ENCODE assay signal across 11 cellular contexts in genomic region chr17:78408476-78409020, GRCh38. TPM values are rescaled to one million over a fixed set of nuclear protein-coding genes. Genes with fewer than 3 reads are reported as not detected.
DNase-seq lines count a peak whose midpoint lies in the region; ATAC-seq, FAIRE-seq and TF ChIP-seq lines count a peak whose summit lies in the region.
"Had no signal": no experiment of that assay in that cellular context is flagged by ENCODE, and none has a peak within 500 bp of the region (broad histone marks: within the 10 kb centered on the region; RNA-seq: fewer than 3 reads in every experiment).

No MANE protein-coding gene starts in this region.

- no peak for FAIRE-seq in keratinocyte (lab: Jason Lieb, UNC)
- FAIRE-seq: RCC 7860 had no signal

- H3K36me3 ChIP-seq in keratinocyte (ENCODE audit: control insufficient read depth in 2 of 2, extremely low read depth in 1 of 2, insufficient read depth in 2 of 2, low read length in 2 of 2) (peaks cover 13 to 18% of the 10 kb centered on the region in 2 experiments), tibial nerve (peaks cover 0 to 54% (median 0%) of the 10 kb centered on the region in 3 donors)

- TF ChIP-seq CTCF in VCaP (conservative IDR thresholded peaks at IDR 0.05), result no peak
- no peak for TF ChIP-seq CTCF in keratinocyte (optimal IDR thresholded peaks at IDR 0.05 in 1 of 3, IDR thresholded peaks at IDR 0.05 in 1 of 3, conservative IDR thresholded peaks at IDR 0.05 in 1 of 3; ENCODE audit: extremely low read depth in 1 of 3, insufficient read depth in 2 of 3, low read length in 3 of 3)
- TF ChIP-seq CTCF in tibial nerve (IDR thresholded peaks at IDR 0.05), result no peak

- H2AFZ ChIP-seq in keratinocyte (ENCODE audit: control insufficient read depth, low read length), result no peak overlapping the region

- no peaks in the 10 kb centered on the region for H3K9me3 Mint-ChIP-seq in activated naive CD4-positive, alpha-beta T cell treated with anti-CD3 and anti-CD28 coated beads for 36 hours
- H3K9me3 Mint-ChIP-seq in stimulated activated effector memory CD8-positive, alpha-beta T cell treated with anti-CD3 and anti-CD28 coated beads, Interleukin-12 subunit alpha, Interleukin-12 subunit beta, amount 100 ng/mL, for 72 hours, result no peaks in the 10 kb centered on the region

- intact Hi-C loops in activated naive CD4-positive, alpha-beta T cell treated with anti-CD3 and anti-CD28 coated beads for 36 hours (cut with micrococcal nuclease), result no loop called here

- H3K4me1 ChIP-seq in keratinocyte (ENCODE audit: control insufficient read depth, extremely low read depth, insufficient read depth, low read length) (peaks cover 34% of the 10 kb centered on the region), tibial nerve (peaks cover 0 to 53% (median 18%) of the 10 kb centered on the region in 4 donors)

- no peak for TF ChIP-seq EP300 in tibial nerve (IDR thresholded peaks at IDR 0.05)

- H3K79me2 ChIP-seq in keratinocyte (ENCODE audit: control insufficient read depth, insufficient read depth, low read length), result peaks cover 42% of the 10 kb centered on the region

- H3K27me3 Mint-ChIP-seq in activated naive CD4-positive, alpha-beta T cell treated with anti-CD3 and anti-CD28 coated beads for 36 hours (ENCODE audit: low read depth), result no peaks in the 10 kb centered on the region

- no peak for ATAC-seq in stimulated activated effector memory CD8-positive, alpha-beta T cell treated with anti-CD3 and anti-CD28 coated beads, Interleukin-12 subunit alpha, Interleukin-12 subunit beta, amount 100 ng/mL, for 72 hours
- ATAC-seq in GM18867 (IDR thresholded peaks at IDR 0.05; ENCODE audit: unreplicated experiment), result no peak

- peak overlapping the region; percentile 73 for H3K4me2 ChIP-seq in keratinocyte (ENCODE audit: control insufficient read depth, extremely low read depth, insufficient read depth, low read depth, low read length)
- H3K4me2 ChIP-seq: smooth muscle cell had no signal

- dilution Hi-C loops in keratinocyte (cut with MboI; ENCODE audit: extremely low pct_ligation_motif_present, low sequenced_read_pairs), result no loop called here

- H3K4me3 ChIP-seq in keratinocyte (ENCODE audit: control insufficient read depth in 2 of 3, extremely low read depth in 1 of 3, insufficient read depth in 2 of 3, low read depth in 1 of 3, low read length in 3 of 3) (no peak overlapping the region), tibial nerve (no peak overlapping the region)
- H3K4me3 ChIP-seq: esophagus muscularis mucosa, smooth muscle cell had no signal

- H3K4me1 Mint-ChIP-seq in activated naive CD4-positive, alpha-beta T cell treated with anti-CD3 and anti-CD28 coated beads for 36 hours (ENCODE audit: low read depth), result peaks cover 71% of the 10 kb centered on the region
- peaks cover 71% of the 10 kb centered on the region for H3K4me1 Mint-ChIP-seq in stimulated activated effector memory CD8-positive, alpha-beta T cell treated with anti-CD3 and anti-CD28 coated beads, Interleukin-12 subunit alpha, Interleukin-12 subunit beta, amount 100 ng/mL, for 72 hours

- H3K27ac Mint-ChIP-seq in activated naive CD4-positive, alpha-beta T cell treated with anti-CD3 and anti-CD28 coated beads for 36 hours, result peak overlapping the region; percentile 77
- peak overlapping the region; percentile 84 for H3K27ac Mint-ChIP-seq in stimulated activated effector memory CD8-positive, alpha-beta T cell treated with anti-CD3 and anti-CD28 coated beads, Interleukin-12 subunit alpha, Interleukin-12 subunit beta, amount 100 ng/mL, for 72 hours

- H3K9me1 ChIP-seq in keratinocyte (ENCODE audit: control insufficient read depth, extremely low read depth, insufficient read depth, low read length), result peaks cover 19% of the 10 kb centered on the region

- H4K20me1 ChIP-seq in keratinocyte (ENCODE audit: control insufficient read depth, extremely low read depth, insufficient read depth, low read length), result peaks cover 21% of the 10 kb centered on the region

- WGBS in tibial nerve, 2 donors, result 90 to 91% methylated on average over 21 of the region's 21 CpGs

- TF ChIP-seq POLR2A in tibial nerve (IDR thresholded peaks at IDR 0.05), result no peak

- H3K4me3 Mint-ChIP-seq in activated naive CD4-positive, alpha-beta T cell treated with anti-CD3 and anti-CD28 coated beads for 36 hours, result no peak overlapping the region
- no peak overlapping the region for H3K4me3 Mint-ChIP-seq in stimulated activated effector memory CD8-positive, alpha-beta T cell treated with anti-CD3 and anti-CD28 coated beads, Interleukin-12 subunit alpha, Interleukin-12 subunit beta, amount 100 ng/mL, for 72 hours

- H3K9me3 ChIP-seq in keratinocyte (ENCODE audit: control insufficient read depth, low read depth, low read length), result no peaks in the 10 kb centered on the region
- no peaks in the 10 kb centered on the region for H3K9me3 ChIP-seq in tibial nerve
- H3K9me3 ChIP-seq: esophagus muscularis mucosa had no signal

- no peak for DNase-seq in activated naive CD4-positive, alpha-beta T cell treated with anti-CD3 and anti-CD28 coated beads for 36 hours
- DNase-seq in activated naive CD4-positive, alpha-beta T cell treated with anti-CD3 and anti-CD28 coated beads, Interleukin-2, amount 50 U/mL, for 16 hours, result no peak
- DNase-seq in keratinocyte (ENCODE audit: low read depth, low spot score) (no peak), tibial nerve (ENCODE audit: low spot score in 2 of 2) (no peak), cerebellum (ENCODE audit: low spot score) (no peak)
- DNase-seq in stimulated activated effector memory CD8-positive, alpha-beta T cell treated with anti-CD3 and anti-CD28 coated beads, Interleukin-12 subunit alpha, Interleukin-12 subunit beta, amount 100 ng/mL, for 72 hours (ENCODE audit: low spot score in 2 of 2), result no peak

- peak overlapping the region; percentile 40 for H3K9ac ChIP-seq in keratinocyte (ENCODE audit: control insufficient read depth, extremely low read depth, insufficient read depth, low read length)

- CTCF ChIA-PET in activated naive CD4-positive, alpha-beta T cell treated with anti-CD3 and anti-CD28 coated beads for 36 hours (lab: Charles Lee), result interaction anchor here (0.7 kb wide), 1 partner anchor 73 kb away, joined by 3 read pairs; no protein-coding TSS in a partner anchor

- peak overlapping the region; percentile 60 for H3K27ac ChIP-seq in VCaP
- H3K27ac ChIP-seq in keratinocyte (ENCODE audit: control insufficient read depth, insufficient read depth, low read length), result peak overlapping the region; percentile 46
- peak overlapping the region in 1 of 4 donors; percentile 23 for H3K27ac ChIP-seq in tibial nerve
- H3K27ac ChIP-seq: esophagus muscularis mucosa had no signal

- peaks cover 34% of the 10 kb centered on the region for H3K36me3 Mint-ChIP-seq in activated naive CD4-positive, alpha-beta T cell treated with anti-CD3 and anti-CD28 coated beads for 36 hours (ENCODE audit: low read depth)
- peaks cover 93% of the 10 kb centered on the region for H3K36me3 Mint-ChIP-seq in stimulated activated effector memory CD8-positive, alpha-beta T cell treated with anti-CD3 and anti-CD28 coated beads, Interleukin-12 subunit alpha, Interleukin-12 subunit beta, amount 100 ng/mL, for 72 hours

- no peaks in the 10 kb centered on the region for H3K27me3 ChIP-seq in keratinocyte (ENCODE audit: control insufficient read depth, extremely low read depth, insufficient read depth, low read length)
- H3K27me3 ChIP-seq in tibial nerve, result no peaks in the 10 kb centered on the region
- H3K27me3 ChIP-seq: esophagus muscularis mucosa had no signal

RNA-seq across cellular contexts. Expression of gene PGS1, which starts 30.1 kb away (rescaled TPM):
- total RNA-seq in activated naive CD4-positive, alpha-beta T cell treated with anti-CD3 and anti-CD28 coated beads for 36 hours, result 10 to 100 TPM; 69.0 to 73.1 TPM
- polyA plus RNA-seq in keratinocyte, result 18.4 to 21.1 TPM (median 19.6 TPM) in 3 replicates
- 4.4 TPM for polyA plus RNA-seq in keratinocyte (2011; ENCODE audit: low read depth)
- 9.7 and 12.4 TPM in 2 replicates for polyA plus RNA-seq in keratinocyte (2011; cell fraction: cytosol; rRNA removed)
- 57.5 and 59.6 TPM in 2 replicates for polyA plus RNA-seq in keratinocyte (2011; cell fraction: nucleus; rRNA removed)
- polyA plus RNA-seq in keratinocyte (2012; ENCODE audit: low replicate concordance), result 13.5 TPM in 2 replicates
- 19.8 to 30.5 TPM (median 23.7 TPM) in 3 replicates for polyA minus RNA-seq in keratinocyte
- polyA minus RNA-seq in keratinocyte (2011; cell fraction: cytosol; rRNA and poly(A)+ RNA removed), result 16.9 TPM
- polyA minus RNA-seq in keratinocyte (2011; cell fraction: nucleus; rRNA and poly(A)+ RNA removed), result 21.7 and 29.6 TPM in 2 replicates
- total RNA-seq in tibial nerve (100 to 1,000 TPM in 1 of 4 donors, 10 to 100 TPM in 3; 41.9 to 105 (median 53.2) TPM), cerebellum (41.8 TPM)

RNA-seq across cellular contexts. Expression of gene SOCS3, which starts 48.7 kb away (rescaled TPM):
- total RNA-seq in activated naive CD4-positive, alpha-beta T cell treated with anti-CD3 and anti-CD28 coated beads for 36 hours, result 100 to 1,000 TPM; 281 to 290 TPM
- 2.7 to 16.5 TPM (median 9.4 TPM) in 3 replicates for polyA plus RNA-seq in keratinocyte
- polyA plus RNA-seq in keratinocyte (2011; ENCODE audit: low read depth), result 0.62 TPM
- polyA plus RNA-seq in keratinocyte (2011; cell fraction: cytosol; rRNA removed), result 5.3 and 9.8 TPM in 2 replicates
- 42.9 and 46.8 TPM in 2 replicates for polyA plus RNA-seq in keratinocyte (2011; cell fraction: nucleus; rRNA removed)
- 1.8 and 2.4 TPM in 2 replicates for polyA plus RNA-seq in keratinocyte (2012; ENCODE audit: low replicate concordance)
- 2.3 to 8.1 TPM (median 4.7 TPM) in 3 replicates for polyA minus RNA-seq in keratinocyte
- 13.0 TPM for polyA minus RNA-seq in keratinocyte (2011; cell fraction: cytosol; rRNA and poly(A)+ RNA removed)
- polyA minus RNA-seq in keratinocyte (2011; cell fraction: nucleus; rRNA and poly(A)+ RNA removed), result 28.2 and 31.1 TPM in 2 replicates
- total RNA-seq in tibial nerve, result 10 to 100 TPM; 23.7 to 76.5 (median 59.7) TPM
- 10.7 TPM for total RNA-seq in cerebellum
